ENCODE assay signal across 16 cellular contexts in the genomic region with DNA sequence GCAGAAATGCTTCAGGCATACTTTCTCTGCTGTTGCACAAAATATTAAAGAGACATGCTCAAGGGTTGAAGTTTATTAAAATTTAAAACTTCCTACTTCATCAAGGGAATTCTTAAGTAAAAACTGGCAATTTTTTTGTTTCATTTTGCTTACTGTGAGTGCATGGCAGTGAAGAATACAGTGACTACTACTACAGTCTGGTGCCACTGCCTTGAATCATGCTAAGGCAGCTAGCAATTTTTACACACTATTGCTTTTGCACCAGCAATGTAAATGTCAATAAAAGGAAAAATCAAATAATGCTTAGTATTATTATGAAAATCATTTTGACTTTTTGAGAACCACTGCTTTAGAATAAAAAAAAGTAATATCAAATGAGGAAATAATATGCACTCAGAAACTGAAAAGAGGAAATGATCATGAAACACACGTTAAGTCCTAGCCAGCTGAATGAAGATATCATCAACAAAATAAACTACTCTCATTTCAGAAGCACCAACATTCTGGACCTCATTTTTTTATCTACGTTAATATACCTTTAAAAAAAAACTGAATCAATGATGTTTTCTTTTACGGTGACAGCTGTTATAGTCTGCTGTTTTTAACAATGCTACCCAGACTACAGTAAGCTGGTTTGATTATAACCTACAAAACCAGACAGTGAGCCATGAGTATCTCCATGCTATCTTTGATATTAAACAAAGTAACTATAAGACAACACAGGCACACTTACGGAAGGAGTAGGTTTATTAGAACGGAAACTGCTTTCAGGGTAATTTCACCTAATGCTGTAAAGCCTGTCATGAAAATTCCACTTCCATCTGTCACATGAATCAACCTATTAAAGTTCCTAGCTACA. TPM values are rescaled to one million over a fixed set of nuclear protein-coding genes. Genes with fewer than 3 reads are reported as not detected.
DNase-seq lines count a peak whose midpoint lies in the region; ATAC-seq, FAIRE-seq and TF ChIP-seq lines count a peak whose summit lies in the region.
"Had no signal": no experiment of that assay in that cellular context is flagged by ENCODE, and none has a peak within 500 bp of the region (broad histone marks: within the 10 kb centered on the region; RNA-seq: fewer than 3 reads in every experiment).

No MANE protein-coding gene starts in this region.

- H3K9me3 ChIP-seq in endocrine pancreas (ENCODE audit: control insufficient read depth, low read length) (no peaks in the 10 kb centered on the region), HepG2 (ENCODE audit: low read length) (no peaks in the 10 kb centered on the region)
- H3K9me3 ChIP-seq: BLaER1 had no signal

- H2AFZ ChIP-seq in HepG2 (ENCODE audit: low read length) = no peak overlapping the region
- H2AFZ ChIP-seq: GM23248 had no signal

- intact Hi-C loops in HepG2 (cut with micrococcal nuclease; ENCODE audit: unreplicated experiment) = no loop called here

- no peak for FAIRE-seq in HepG2 (lab: Jason Lieb, UNC)
- no peak for FAIRE-seq in urothelium cell line (lab: Jason Lieb, UNC)

- H3K9ac ChIP-seq in endocrine pancreas (ENCODE audit: control insufficient read depth, insufficient read depth, low read length) (no peak overlapping the region), HepG2 (ENCODE audit: insufficient read depth, low read depth, low read length) (no peak overlapping the region)
- H3K9ac ChIP-seq: BLaER1, GM23248 had no signal

- H3K36me3 ChIP-seq in endocrine pancreas (ENCODE audit: control insufficient read depth, insufficient read depth, low read length) (no peaks in the 10 kb centered on the region), HepG2 (replicated peaks in 1 of 2; ENCODE audit: control insufficient read depth in 1 of 2, insufficient read depth in 2 of 2, low read length in 2 of 2) (0 out of 5 replicates have a peak, but pooled peaks cover 0 to 10% of the 10 kb centered on the region in 2 experiments)

- in situ Hi-C loops in HepG2 (cut with HindIII; ENCODE audit: extremely low pct_ligation_motif_present, low pct_unique_long_range_greater_than_20kb) = no loop called here

- no peaks in the 10 kb centered on the region for H4K20me1 ChIP-seq in HepG2 (ENCODE audit: insufficient read depth, low read length)
- H4K20me1 ChIP-seq: BLaER1 had no signal

- CTCF ChIA-PET in HepG2 (lab: Yijun Ruan, JAX; ENCODE audit: low intra/inter-chr PET ratio, low total read pairs) = no interaction called here
- CTCF ChIA-PET in RWPE1 (lab: Yijun Ruan, JAX) = interaction anchor here (0.7 kb wide), 1 partner anchor 33 kb away, joined by 3 read pairs; a partner anchor contains a TSS

- no peak for TF ChIP-seq CTCF in HepG2 (CRISPR knock-in tag; IDR thresholded peaks at IDR 0.05)
- no peak for TF ChIP-seq CTCF in RWPE1 (conservative IDR thresholded peaks at IDR 0.05; ENCODE audit: low read depth)

- POLR2A ChIA-PET in HepG2 (lab: Yijun Ruan, JAX) = no interaction called here
- POLR2A ChIA-PET in RWPE1 (lab: Yijun Ruan, JAX; ENCODE audit: low non-redundant PET) = no interaction called here

- H3K4me3 ChIP-seq in endocrine pancreas (ENCODE audit: control insufficient read depth, insufficient read depth, low read length) = peak overlapping the region; percentile 84
- H3K4me3 ChIP-seq in HepG2 (replicated peaks in 1 of 3; ENCODE audit: insufficient read depth in 1 of 3, low read depth in 2 of 3, low read length in 3 of 3) = no peak overlapping the region
- H3K4me3 ChIP-seq: BLaER1, GM23248 had no signal

- H3K27me3 ChIP-seq in endocrine pancreas (ENCODE audit: control insufficient read depth, insufficient read depth, low read length) (no peaks in the 10 kb centered on the region), HepG2 (ENCODE audit: control insufficient read depth in 1 of 2, insufficient read depth in 2 of 2, low read length in 2 of 2) (no peaks in the 10 kb centered on the region)
- H3K27me3 ChIP-seq: BLaER1, foreskin keratinocyte had no signal

- H3K4me2 ChIP-seq in HepG2 (ENCODE audit: low read depth, low read length) = no peak overlapping the region
- H3K4me2 ChIP-seq: BLaER1 had no signal

- 97% methylated on average over 5 of the region's 5 CpGs for WGBS in HepG2 (ENCODE audit: low lambda C conversion rate)

- no peak for TF ChIP-seq POLR2A in HepG2 (IDR thresholded peaks at IDR 0.05; ENCODE audit: insufficient read depth in 1 of 2, low read depth in 2 of 2, low read length in 2 of 2)

- H3K4me1 ChIP-seq in endocrine pancreas (ENCODE audit: control insufficient read depth, insufficient read depth, low read length) = peaks cover 16% of the 10 kb centered on the region
- no peaks in the 10 kb centered on the region for H3K4me1 ChIP-seq in HepG2 (ENCODE audit: insufficient read depth, low read length)
- H3K4me1 ChIP-seq: BLaER1, foreskin keratinocyte had no signal

- TF ChIP-seq EP300 in HepG2 (IDR thresholded peaks at IDR 0.05; ENCODE audit: low read depth in 2 of 2, low read length in 2 of 2) (no peak), HepG2 (CRISPR knock-in tag; IDR thresholded peaks at IDR 0.05; ENCODE audit: borderline replicate concordance) (no peak)

- H3K79me2 ChIP-seq in HepG2 (ENCODE audit: insufficient read depth, low read length) = no peaks in the 10 kb centered on the region

- no TSS peak for BruUV-seq in HepG2 (replicated peaks; lab: Mats Ljungman, UMichigan)

- DNase-seq in MV-4-11 (lab: John Stamatoyannopoulos, UW) = peak; percentile 73
- DNase-seq in AG08395 (ENCODE audit: low spot score) = no peak
- DNase-seq in HepG2 (ENCODE audit: low spot score) = no peak
- DNase-seq in urothelium cell line (ENCODE audit: low spot score) = no peak
- no peak for DNase-seq in RWPE1 (ENCODE audit: low spot score)
- DNase-seq: activated T-cell treated with anti-CD3 and anti-CD28 coated beads, Interleukin-2, amount 50 U/mL, for 24 hours; foreskin keratinocyte; GM23248; left ventricle myocardium superior; Right ventricle myocardium superior had no signal

- no peak for TF ChIP-seq RAD21 in HepG2 (CRISPR knock-in tag; IDR thresholded peaks at IDR 0.05)

- ATAC-seq in GM18499 (IDR thresholded peaks at IDR 0.05; ENCODE audit: insufficient read depth, unreplicated experiment) (peak; percentile 66), GM21390 (IDR thresholded peaks at IDR 0.05; ENCODE audit: unreplicated experiment) (peak; percentile 66), HepG2 (no peak)
- ATAC-seq: foreskin keratinocyte, left ventricle myocardium superior had no signal

- H3K27ac ChIP-seq in HepG2 (ENCODE audit: extremely low read length, insufficient read depth, low read length) (no peak overlapping the region), RWPE1 (no peak overlapping the region)
- H3K27ac ChIP-seq: BLaER1, foreskin keratinocyte, GM23248, HL-60 had no signal

TF ChIP-seq in HepG2, 621 proteins besides CTCF, POLR2A, EP300 and RAD21 (continues in another document):
- TF ChIP-seq ZMAT3 (CRISPR knock-in tag; conservative IDR thresholded peaks at IDR 0.05) = no peak

RNA-seq across cellular contexts. Expression of a gene that starts 33.3 kb away (rescaled TPM):
- total RNA-seq in HepG2 (2016; rRNA removed; fragmentation: Illumina TruSeq; extraction: Trizol) = 26.8 and 27.6 TPM in 2 replicates
- total RNA-seq in HepG2 (2016; cell fraction: cytosol; rRNA removed; fragmentation: Illumina TruSeq; extraction: Trizol; ENCODE audit: low read depth) = 3.3 and 3.6 TPM in 2 replicates
- 24.0 and 25.4 TPM in 2 replicates for total RNA-seq in HepG2 (2016; cell fraction: insoluble cytoplasmic fraction; rRNA removed; fragmentation: Illumina TruSeq; extraction: Trizol)
- total RNA-seq in HepG2 (2016; cell fraction: membrane; rRNA removed; fragmentation: Illumina TruSeq; extraction: Trizol) = 3.6 and 4.9 TPM in 2 replicates
- total RNA-seq in HepG2 (2016; cell fraction: nucleus; rRNA removed; fragmentation: Illumina TruSeq; extraction: Trizol) = 89.1 and 91.0 TPM in 2 replicates
- polyA plus RNA-seq in HepG2 (2011; rRNA removed) = 9.1 and 10.9 TPM in 2 replicates
- 3.6 and 5.3 TPM in 2 replicates for polyA plus RNA-seq in HepG2 (2011; cell fraction: cytosol; rRNA removed)
- polyA plus RNA-seq in HepG2 (2011; cell fraction: nucleus; rRNA removed) = 21.5 and 22.4 TPM in 2 replicates
- 13.0 and 13.7 TPM in 2 replicates for polyA plus RNA-seq in HepG2 (2012)
- 0.58 and 0.61 TPM in 2 replicates for polyA plus RNA-seq in HepG2 (2016; cell fraction: cytosol; fragmentation: Illumina TruSeq; extraction: Trizol; ENCODE audit: low read depth)
- polyA plus RNA-seq in HepG2 (2016; cell fraction: insoluble cytoplasmic fraction; fragmentation: Illumina TruSeq; extraction: Trizol; ENCODE audit: low read depth) = 10.6 and 13.4 TPM in 2 replicates
- 0.87 and 1.5 TPM in 2 replicates for polyA plus RNA-seq in HepG2 (2016; cell fraction: membrane; fragmentation: Illumina TruSeq; extraction: Trizol; ENCODE audit: low read depth)
- polyA plus RNA-seq in HepG2 (2016; cell fraction: nucleus; fragmentation: Illumina TruSeq; extraction: Trizol; ENCODE audit: insufficient read depth, low read depth) = 51.1 and 54.5 TPM in 2 replicates
- polyA minus RNA-seq in HepG2 (2011; rRNA and poly(A)+ RNA removed; ENCODE audit: low replicate concordance) = 35.0 and 40.3 TPM in 2 replicates
- 33.1 and 34.0 TPM in 2 replicates for polyA minus RNA-seq in HepG2 (2011; cell fraction: cytosol; rRNA and poly(A)+ RNA removed)
- 230 and 238 TPM in 2 replicates for polyA minus RNA-seq in HepG2 (2011; cell fraction: nucleus; rRNA and poly(A)+ RNA removed)

RNA-seq across cellular contexts. Expression of a gene that starts 39.8 kb away (rescaled TPM):
- total RNA-seq in HepG2 (2016; rRNA removed; fragmentation: Illumina TruSeq; extraction: Trizol) = 0.17 and 0.20 TPM in 2 replicates
- 0.09 and 0.10 TPM in 2 replicates for total RNA-seq in HepG2 (2016; cell fraction: cytosol; rRNA removed; fragmentation: Illumina TruSeq; extraction: Trizol; ENCODE audit: low read depth)
- 0.26 and 0.34 TPM in 2 replicates for total RNA-seq in HepG2 (2016; cell fraction: insoluble cytoplasmic fraction; rRNA removed; fragmentation: Illumina TruSeq; extraction: Trizol)
- total RNA-seq in HepG2 (2016; cell fraction: membrane; rRNA removed; fragmentation: Illumina TruSeq; extraction: Trizol) = 0.22 and 0.28 TPM in 2 replicates
- total RNA-seq in HepG2 (2016; cell fraction: nucleus; rRNA removed; fragmentation: Illumina TruSeq; extraction: Trizol) = 0.16 and 0.25 TPM in 2 replicates
- polyA plus RNA-seq in HepG2 (2011; rRNA removed) = not detected in 2 replicates
- polyA plus RNA-seq in HepG2 (2011; cell fraction: cytosol; rRNA removed) = not detected in 2 replicates
- polyA plus RNA-seq in HepG2 (2011; cell fraction: nucleus; rRNA removed) = 0.03 TPM in 1 of 2 replicates, not detected in the other
- polyA plus RNA-seq in HepG2 (2012) = not detected in 2 replicates
- polyA plus RNA-seq in HepG2 (2016; cell fraction: cytosol; fragmentation: Illumina TruSeq; extraction: Trizol; ENCODE audit: low read depth) = not detected in 2 replicates
- 0.30 and 0.31 TPM in 2 replicates for polyA plus RNA-seq in HepG2 (2016; cell fraction: insoluble cytoplasmic fraction; fragmentation: Illumina TruSeq; extraction: Trizol; ENCODE audit: low read depth)
- polyA plus RNA-seq in HepG2 (2016; cell fraction: membrane; fragmentation: Illumina TruSeq; extraction: Trizol; ENCODE audit: low read depth) = 0.08 TPM in 1 of 2 replicates, not detected in the other
- polyA plus RNA-seq in HepG2 (2016; cell fraction: nucleus; fragmentation: Illumina TruSeq; extraction: Trizol; ENCODE audit: insufficient read depth, low read depth) = 0.30 and 0.51 TPM in 2 replicates
- polyA minus RNA-seq in HepG2 (2011; rRNA and poly(A)+ RNA removed; ENCODE audit: low replicate concordance) = 0.04 TPM in 1 of 2 replicates, not detected in the other
- polyA minus RNA-seq in HepG2 (2011; cell fraction: cytosol; rRNA and poly(A)+ RNA removed) = not detected in 2 replicates
- polyA minus RNA-seq in HepG2 (2011; cell fraction: nucleus; rRNA and poly(A)+ RNA removed) = not detected in 2 replicates
- total RNA-seq: foreskin keratinocyte, GM23248, left ventricle myocardium superior, posterior vena cava, Right ventricle myocardium superior had no signal
- polyA plus RNA-seq: foreskin keratinocyte, GM23248 had no signal
